15 cellular contexts compared by ENCODE assay signal in the genomic region with DNA sequence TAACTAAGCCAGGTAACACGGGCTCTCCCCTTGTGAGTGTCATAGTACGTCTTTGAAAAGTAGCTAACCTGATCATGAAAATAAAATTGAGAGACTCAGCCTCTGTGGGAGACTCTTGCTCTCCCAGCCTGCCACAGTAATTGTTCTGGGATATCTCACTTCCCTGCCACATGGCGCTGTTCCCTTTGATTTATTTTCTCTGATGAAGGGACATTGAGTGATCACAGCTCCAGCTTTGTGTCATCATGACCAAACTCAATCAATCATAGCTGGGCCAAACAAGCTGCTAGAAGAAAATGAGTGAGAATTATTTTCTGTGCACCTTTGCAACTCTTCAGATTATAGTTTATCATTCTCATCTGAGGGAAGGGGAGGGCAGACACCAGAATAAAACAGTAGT.
DNase-seq lines count a peak whose midpoint lies in the region; ATAC-seq and TF ChIP-seq lines count a peak whose summit lies in the region.
"Had no signal": no experiment of that assay in that cellular context is flagged by ENCODE, and none has a peak within 500 bp of the region (broad histone marks: within the 10 kb centered on the region; RNA-seq: fewer than 3 reads in every experiment).

No MANE protein-coding gene starts in this region.

- TF ChIP-seq CTCF in cardiac muscle cell (IDR thresholded peaks at IDR 0.05; ENCODE audit: low read depth, low read length) (no peak), smooth muscle cell (IDR thresholded peaks at IDR 0.05; ENCODE audit: borderline replicate concordance, insufficient read depth, poor library complexity, severe bottlenecking) (no peak), suprapubic skin (IDR thresholded peaks at IDR 0.05) (no peak)

- H3K4me3 ChIP-seq in cardiac muscle cell (no peak overlapping the region), smooth muscle cell (no peak overlapping the region), suprapubic skin (no peak overlapping the region)
- H3K4me3 ChIP-seq: GM23338 had no signal

- H3K9me3 ChIP-seq in cardiac muscle cell (ENCODE audit: low read depth): no peaks in the 10 kb centered on the region
- H3K9me3 ChIP-seq in smooth muscle cell (replicated peaks; ENCODE audit: low read depth): no peaks in the 10 kb centered on the region
- no peaks in the 10 kb centered on the region for H3K9me3 ChIP-seq in suprapubic skin

- ATAC-seq in left cardiac atrium: no peak
- ATAC-seq in SK-N-SH treated with all-trans-retinoic acid at 6 μM for 48 hours: no peak
- no peak for ATAC-seq in GM21737 (IDR thresholded peaks at IDR 0.05; ENCODE audit: unreplicated experiment)
- ATAC-seq: GM23338 had no signal

- WGBS in smooth muscle cell (ENCODE audit: low lambda C conversion rate): 63% methylated on average over 3 of the region's 3 CpGs
- WGBS in suprapubic skin: 65% methylated on average over 3 of the region's 3 CpGs

- no peaks in the 10 kb centered on the region for H3K36me3 ChIP-seq in cardiac muscle cell
- H3K36me3 ChIP-seq in smooth muscle cell (ENCODE audit: low read depth): no peaks in the 10 kb centered on the region
- no peaks in the 10 kb centered on the region for H3K36me3 ChIP-seq in suprapubic skin

- intact Hi-C loops in left cardiac atrium (cut with DNase I): no loop called here

- H4K20me1 ChIP-seq in smooth muscle cell (ENCODE audit: low read depth): no peaks in the 10 kb centered on the region

- H3F3A ChIP-seq in smooth muscle cell (ENCODE audit: low read depth): peaks cover 4% of the 10 kb centered on the region

- peaks cover 5% of the 10 kb centered on the region for H3K4me1 ChIP-seq in cardiac muscle cell (ENCODE audit: low read depth)
- peaks cover 7% of the 10 kb centered on the region for H3K4me1 ChIP-seq in smooth muscle cell (ENCODE audit: low read depth)
- no peaks in the 10 kb centered on the region for H3K4me1 ChIP-seq in suprapubic skin

- peak overlapping the region; percentile 72 for H2AFZ ChIP-seq in smooth muscle cell (ENCODE audit: low read depth)
- H2AFZ ChIP-seq: GM23338 had no signal

- peak in 1 of 2 donors; percentile 26 for DNase-seq in cardiac muscle cell (ENCODE audit: low read depth in 1 of 2, low spot score in 1 of 2)
- DNase-seq in left cardiac atrium: no peak
- DNase-seq in left kidney (ENCODE audit: low read depth, low spot score): peak; percentile 31
- DNase-seq in smooth muscle cell (lab: John Stamatoyannopoulos, UW; ENCODE audit: unreplicated experiment): no peak
- no peak for DNase-seq in activated CD8-positive, alpha-beta memory T cell treated with anti-CD3 and anti-CD28 coated beads, Interleukin-2, amount 50 U/mL, for 4 hours
- DNase-seq in suprapubic skin (ENCODE audit: low spot score in 2 of 2): no peak
- DNase-seq: ACHN; C1 segment of cervical spinal cord; Calu3; CD4-positive, alpha-beta T cell; DMS79; H9 had no signal

- H3K4me2 ChIP-seq in smooth muscle cell: no peak overlapping the region
- H3K4me2 ChIP-seq: GM23338 had no signal

- TF ChIP-seq EP300 in suprapubic skin (IDR thresholded peaks at IDR 0.05): no peak

- H3K9ac ChIP-seq in smooth muscle cell (ENCODE audit: low read depth): no peak overlapping the region

- no peak for TF ChIP-seq POLR2A in suprapubic skin (IDR thresholded peaks at IDR 0.05)

- H3K27me3 ChIP-seq in cardiac muscle cell (no peaks in the 10 kb centered on the region), smooth muscle cell (ENCODE audit: low read depth) (no peaks in the 10 kb centered on the region), suprapubic skin (no peaks in the 10 kb centered on the region)

- H3K27ac ChIP-seq in cardiac muscle cell: peak overlapping the region; percentile 66
- H3K27ac ChIP-seq in smooth muscle cell (ENCODE audit: low read depth): no peak overlapping the region
- H3K27ac ChIP-seq in suprapubic skin: no peak overlapping the region

- no peaks in the 10 kb centered on the region for H3K79me2 ChIP-seq in smooth muscle cell (ENCODE audit: low read depth)

TF ChIP-seq in SK-N-SH treated with all-trans-retinoic acid at 6 μM for 48 hours, 23 proteins besides CTCF, POLR2A, EP300 and RAD21:
- TF ChIP-seq TCF4 (CRISPR knock-in tag; IDR thresholded peaks at IDR 0.05; ENCODE audit: borderline replicate concordance) (peak; percentile 25; the same call in 1 of the 2 replicates), ISL1 (CRISPR knock-in tag; IDR thresholded peaks at IDR 0.05) (peak; percentile 39), ZFP3 (CRISPR knock-in tag; IDR thresholded peaks at IDR 0.05) (no peak)
TF ChIP-seq in SK-N-SH treated with all-trans-retinoic acid at 6 μM for 48 hours: peak in this region for 2.
